In the genomic region with DNA sequence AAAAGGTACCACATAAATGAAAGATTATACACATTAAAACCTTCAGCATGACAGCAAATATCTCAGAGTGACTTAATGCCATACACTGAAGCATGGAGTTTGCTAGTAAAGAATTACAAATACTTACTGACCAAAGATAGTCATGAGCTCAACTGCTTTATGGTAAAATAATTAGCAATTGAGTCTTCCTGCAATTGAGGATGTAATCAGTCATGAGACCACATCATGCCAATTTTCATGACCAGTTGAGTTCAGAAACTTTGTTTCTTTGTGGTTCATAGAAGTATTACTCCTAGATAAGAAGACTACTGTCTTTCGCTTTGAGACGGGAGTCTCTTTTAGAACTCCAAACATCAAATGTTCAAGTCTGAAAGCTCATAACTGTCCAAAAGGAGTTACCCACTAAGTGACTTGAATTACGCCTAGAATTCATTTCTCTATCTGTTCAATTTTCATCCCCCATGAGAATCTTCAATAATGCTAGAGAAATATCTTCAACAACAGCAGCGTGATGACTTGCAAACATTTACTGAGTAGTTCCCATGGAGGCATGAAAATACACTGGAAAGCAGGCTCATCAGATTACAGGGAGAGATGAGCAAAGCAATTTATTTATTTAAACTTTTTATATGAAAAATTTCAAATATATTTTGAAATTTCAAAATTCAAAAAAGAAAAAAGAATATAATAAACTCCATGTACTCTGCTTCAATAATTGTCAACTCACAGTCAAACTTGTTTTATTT, we compare ENCODE assay signal across 22 cellular contexts.
DNase-seq lines count a peak whose midpoint lies in the region; ATAC-seq, FAIRE-seq and TF ChIP-seq lines count a peak whose summit lies in the region.
"Had no signal": no experiment of that assay in that cellular context is flagged by ENCODE, and none has a peak within 500 bp of the region (broad histone marks: within the 10 kb centered on the region; RNA-seq: fewer than 3 reads in every experiment).

No MANE protein-coding gene starts in this region.

- H3K4me1 Mint-ChIP-seq in activated naive CD4-positive, alpha-beta T cell treated with anti-CD3 and anti-CD28 coated beads, Interleukin-2, amount 50 U/mL, for 24 hours = peaks cover 81% of the 10 kb centered on the region
- H3K4me1 Mint-ChIP-seq in CD8-positive, alpha-beta T cell (ENCODE audit: low read depth) = peaks cover 65% of the 10 kb centered on the region

- no peaks in the 10 kb centered on the region for H4K20me1 ChIP-seq in K562 (replicated peaks; ENCODE audit: control insufficient read depth, insufficient read depth, low read length)
- H4K20me1 ChIP-seq: BLaER1 treated with 17β-estradiol and CSF1 and Interleukin-3, amounts not matched to agents 10 nM and 100 nM had no signal

- peak; percentile 44 for FAIRE-seq in K562 (lab: Jason Lieb, UNC)
- FAIRE-seq: G401.6 had no signal

- intact Hi-C loops in CD8-positive, alpha-beta T cell (cut with DNase I, micrococcal nuclease) = no loop called here
- intact Hi-C loops in K562 (cut with micrococcal nuclease) = no loop called here

- ATAC-seq in CD8-positive, alpha-beta T cell = no peak
- peak; percentile 21; the same call in 1 of the 3 replicates for ATAC-seq in K562
- no peak for ATAC-seq in GM19452 (IDR thresholded peaks at IDR 0.05; ENCODE audit: unreplicated experiment)
- ATAC-seq: HCT116 had no signal

- CTCF ChIA-PET in CD8-positive, alpha-beta T cell (lab: Charles Lee) = interaction anchor here (1.2 kb wide), 1 partner anchor 118 kb away, joined by 3 read pairs; no protein-coding TSS in a partner anchor
- CTCF ChIA-PET in K562 (lab: Yijun Ruan, JAX; ENCODE audit: low intra/inter-chr PET ratio) = no interaction called here

- no peak for TF ChIP-seq POLR2A in K562 (conservative IDR thresholded peaks at IDR 0.05)
- no peak for TF ChIP-seq POLR2A in tibial nerve (IDR thresholded peaks at IDR 0.05)

- POLR2A ChIA-PET in CD8-positive, alpha-beta T cell (lab: Charles Lee) = interaction anchor here (0.8 kb wide), 1 partner anchor 9 kb away, joined by 3 read pairs; no protein-coding TSS in a partner anchor
- POLR2A ChIA-PET in K562 (lab: Yijun Ruan, JAX) = interaction anchor here (0.6 kb wide), 1 partner anchor 102 kb away, joined by 3 read pairs; no protein-coding TSS in a partner anchor

- no peak overlapping the region for H3K27ac ChIP-seq in CD8-positive, alpha-beta T cell (ENCODE audit: low read depth, low read length)
- H3K27ac ChIP-seq in K562 (ENCODE audit: extremely low read depth, low read depth, low read length) (no peak overlapping the region), tibial nerve (no peak overlapping the region)
- H3K27ac ChIP-seq: BLaER1 treated with 17β-estradiol and CSF1 and Interleukin-3, amounts not matched to agents 10 nM and 100 nM; GM23248; HL-60; SJSA1 had no signal

- 39% methylated on average over 4 of the region's 4 CpGs for WGBS in K562 (ENCODE audit: insufficient coverage, low coverage, missing lambda C conversion rate)
- 83 to 85% methylated on average over 4 of the region's 4 CpGs for WGBS in tibial nerve, 2 donors

- peaks cover 69% of the 10 kb centered on the region for H3K4me1 ChIP-seq in CD8-positive, alpha-beta T cell (ENCODE audit: insufficient read depth, low read length)
- H3K4me1 ChIP-seq in K562 (replicated peaks in 1 of 2; ENCODE audit: control insufficient read depth in 2 of 2, insufficient read depth in 2 of 2, low read length in 2 of 2) = peaks cover 0 to under 1% of the 10 kb centered on the region in 2 experiments; a peak in 1 of 5 replicates
- H3K4me1 ChIP-seq in BE2C = peaks cover 25% of the 10 kb centered on the region
- H3K4me1 ChIP-seq in tibial nerve = peaks cover 0 to 18% (median 8%) of the 10 kb centered on the region in 4 donors

- no peak overlapping the region for H3K4me3 ChIP-seq in CD8-positive, alpha-beta T cell (ENCODE audit: low read depth, low read length)
- H3K4me3 ChIP-seq in K562 = no peak overlapping the region
- no peak overlapping the region for H3K4me3 ChIP-seq in BE2C (ENCODE audit: low read depth, low read length)
- H3K4me3 ChIP-seq in tibial nerve = no peak overlapping the region
- H3K4me3 ChIP-seq: BLaER1 treated with 17β-estradiol and CSF1 and Interleukin-3, amounts not matched to agents 10 nM and 100 nM; GM23248; MG63; SJSA1 had no signal

- TF ChIP-seq RAD21 in K562 (CRISPR knock-in tag; conservative IDR thresholded peaks at IDR 0.05 in 1 of 2, IDR thresholded peaks at IDR 0.05 in 1 of 2) = no peak

- no TSS peak for BruUV-seq in K562 (replicated peaks; lab: Mats Ljungman, UMichigan)

- H3K9me3 ChIP-seq in CD8-positive, alpha-beta T cell (ENCODE audit: low read length) = no peaks in the 10 kb centered on the region
- no peaks in the 10 kb centered on the region for H3K9me3 ChIP-seq in K562 (replicated peaks; ENCODE audit: control insufficient read depth, insufficient read depth, low read depth, low read length)
- H3K9me3 ChIP-seq in BE2C = no peaks in the 10 kb centered on the region
- no peaks in the 10 kb centered on the region for H3K9me3 ChIP-seq in tibial nerve
- H3K9me3 ChIP-seq: BLaER1 treated with 17β-estradiol and CSF1 and Interleukin-3, amounts not matched to agents 10 nM and 100 nM; SJSA1 had no signal

- H3K79me2 ChIP-seq in K562 (ENCODE audit: control insufficient read depth, insufficient read depth, low read length) = no peaks in the 10 kb centered on the region

- peak overlapping the region; percentile 85 for H2AFZ ChIP-seq in K562 (ENCODE audit: low read depth, low read length)
- H2AFZ ChIP-seq: GM23248 had no signal

- TF ChIP-seq EP300 in K562 (IDR thresholded peaks at IDR 0.05; ENCODE audit: low read length) = no peak
- no peak for TF ChIP-seq EP300 in tibial nerve (IDR thresholded peaks at IDR 0.05)

- H3K36me3 Mint-ChIP-seq in activated naive CD4-positive, alpha-beta T cell treated with anti-CD3 and anti-CD28 coated beads, Interleukin-2, amount 50 U/mL, for 24 hours = peaks cover 12% of the 10 kb centered on the region
- H3K36me3 Mint-ChIP-seq in CD8-positive, alpha-beta T cell = peaks cover 4% of the 10 kb centered on the region

- no peaks in the 10 kb centered on the region for H3K27me3 ChIP-seq in CD8-positive, alpha-beta T cell (ENCODE audit: insufficient read depth, low read length)
- H3K27me3 ChIP-seq in K562 (ENCODE audit: control insufficient read depth in 2 of 2, insufficient read depth in 2 of 2, low read length in 2 of 2) (no peaks in the 10 kb centered on the region), BE2C (no peaks in the 10 kb centered on the region), tibial nerve (no peaks in the 10 kb centered on the region)
- H3K27me3 ChIP-seq: BLaER1 treated with 17β-estradiol and CSF1 and Interleukin-3, amounts not matched to agents 10 nM and 100 nM; MG63; SJSA1 had no signal

- no peaks in the 10 kb centered on the region for H3K27me3 Mint-ChIP-seq in activated naive CD4-positive, alpha-beta T cell treated with anti-CD3 and anti-CD28 coated beads, Interleukin-2, amount 50 U/mL, for 24 hours
- H3K27me3 Mint-ChIP-seq in CD8-positive, alpha-beta T cell (ENCODE audit: low read depth) = no peaks in the 10 kb centered on the region

- no peak for TF ChIP-seq CTCF in CD8-positive, alpha-beta T cell (IDR thresholded peaks at IDR 0.05)
- TF ChIP-seq CTCF in K562 (IDR thresholded peaks at IDR 0.05 in 2 of 3, conservative IDR thresholded peaks at IDR 0.05 in 1 of 3; ENCODE audit: insufficient read depth in 2 of 3, low read depth in 1 of 3, low read length in 3 of 3) = no peak
- TF ChIP-seq CTCF in BE2C (IDR thresholded peaks at IDR 0.05; ENCODE audit: low read depth, low read length) = no peak
- no peak for TF ChIP-seq CTCF in tibial nerve (IDR thresholded peaks at IDR 0.05)

- DNase-seq in activated naive CD4-positive, alpha-beta T cell (lab: John Stamatoyannopoulos, UW) = no peak
- no peak for DNase-seq in CD8-positive, alpha-beta T cell
- DNase-seq in SK-MEL-5 (ENCODE audit: low read depth, low spot score) (peak; percentile 83), K562 (ENCODE audit: extremely low read depth in 1 of 4, low spot score in 3 of 4) (no peak), BE2C (no peak), tibial nerve (ENCODE audit: low spot score in 2 of 2) (no peak)
- DNase-seq: GM23248, IMR-90, Karpas-422, MG63, NCI-H1048, NCI-H1436, NCI-H2029 treated with DMSO at 0.1 percent for 48 hours, NCI-H2171, NCI-H526 had no signal

- H3K27ac Mint-ChIP-seq in activated naive CD4-positive, alpha-beta T cell treated with anti-CD3 and anti-CD28 coated beads, Interleukin-2, amount 50 U/mL, for 24 hours = peak overlapping the region; percentile 70
- peak overlapping the region; percentile 55 for H3K27ac Mint-ChIP-seq in CD8-positive, alpha-beta T cell

- peak overlapping the region; percentile 19; the same call in 1 of the 2 replicates for H3K4me2 ChIP-seq in K562 (ENCODE audit: insufficient read depth, low read length)
- H3K4me2 ChIP-seq: BLaER1 treated with 17β-estradiol and CSF1 and Interleukin-3, amounts not matched to agents 10 nM and 100 nM had no signal

- no peaks in the 10 kb centered on the region for H3K9me1 ChIP-seq in K562 (ENCODE audit: control insufficient read depth, insufficient read depth, low read length)

- H3K4me3 Mint-ChIP-seq in activated naive CD4-positive, alpha-beta T cell treated with anti-CD3 and anti-CD28 coated beads, Interleukin-2, amount 50 U/mL, for 24 hours = peak overlapping the region; percentile 64
- H3K4me3 Mint-ChIP-seq in CD8-positive, alpha-beta T cell = peak overlapping the region; percentile 32

- H3K36me3 ChIP-seq in CD8-positive, alpha-beta T cell (ENCODE audit: insufficient read depth, low read length) = no peaks in the 10 kb centered on the region
- H3K36me3 ChIP-seq in K562 (ENCODE audit: control insufficient read depth, insufficient read depth, low read length) (no peaks in the 10 kb centered on the region), BE2C (no peaks in the 10 kb centered on the region), tibial nerve (no peaks in the 10 kb centered on the region)
- H3K36me3 ChIP-seq: BLaER1 treated with 17β-estradiol and CSF1 and Interleukin-3, amounts not matched to agents 10 nM and 100 nM; MG63; SJSA1 had no signal

- in situ Hi-C loops in SK-MEL-5 (cut with HindIII; ENCODE audit: low pct_unique_long_range_greater_than_20kb, low sequenced_read_pairs) (no loop called here), K562 (cut with MboI) (no loop called here)

- H3K9ac ChIP-seq in K562 (ENCODE audit: insufficient read depth in 1 of 2, low read depth in 2 of 2, low read length in 2 of 2) = no peak overlapping the region
- H3K9ac ChIP-seq: BLaER1 treated with 17β-estradiol and CSF1 and Interleukin-3, amounts not matched to agents 10 nM and 100 nM; GM23248 had no signal

- H3K9me3 Mint-ChIP-seq in activated naive CD4-positive, alpha-beta T cell treated with anti-CD3 and anti-CD28 coated beads, Interleukin-2, amount 50 U/mL, for 24 hours = peaks cover 8% of the 10 kb centered on the region
- no peaks in the 10 kb centered on the region for H3K9me3 Mint-ChIP-seq in CD8-positive, alpha-beta T cell

TF ChIP-seq in K562, 482 proteins besides CTCF, POLR2A, EP300 and RAD21 (continues in another document):
- TF ChIP-seq POLR2AphosphoS5 (IDR thresholded peaks at IDR 0.05; ENCODE audit: control insufficient read depth, insufficient read depth, low read depth, low read length) = no peak
- TF ChIP-seq CHCHD3 (CRISPR knock-in tag; IDR thresholded peaks at IDR 0.05) = no peak
